In genomic region chr12:93186621-93187020, GRCh38 we compare ENCODE assay signal across 4 cellular contexts.
"Had no signal": no experiment of that assay in that cellular context is flagged by ENCODE, and none has a peak within 500 bp of the region (broad histone marks: within the 10 kb centered on the region; RNA-seq: fewer than 3 reads in every experiment).

No MANE protein-coding gene starts in this region.

- H3K36me3 Mint-ChIP-seq: IgD-negative memory B cell had no signal

- DNase-seq: H9 had no signal

- H3K4me1 Mint-ChIP-seq: GM23338, H9 had no signal

- H3K4me3 Mint-ChIP-seq: GM23338, H9 had no signal

- H3K9me3 Mint-ChIP-seq: GM23338, H9, IgD-negative memory B cell had no signal

- ATAC-seq: GM23338, HepG2 had no signal

- H3K27me3 Mint-ChIP-seq: IgD-negative memory B cell had no signal

- H3K27ac Mint-ChIP-seq: GM23338, H9 had no signal
